5 cellular contexts compared by ENCODE assay signal in genomic region chr1:20219053-20219452, GRCh38. TPM values are rescaled to one million over a fixed set of nuclear protein-coding genes. Genes with fewer than 3 reads are reported as not detected.
"Had no signal": no experiment of that assay in that cellular context is flagged by ENCODE, and none has a peak within 500 bp of the region (broad histone marks: within the 10 kb centered on the region; RNA-seq: fewer than 3 reads in every experiment).

No MANE protein-coding gene starts in this region.

RNA-seq across cellular contexts. Expression of gene PLA2G2C, which starts 32.7 kb away (rescaled TPM):
- total RNA-seq: HepG2, HT-29, HT1080, IMR-90 had no signal
- polyA plus RNA-seq: HepG2, IgD-negative memory B cell, IMR-90 had no signal

RNA-seq across cellular contexts. Expression of gene UBXN10, which starts 33.2 kb away (rescaled TPM):
- total RNA-seq: HT1080, IMR-90 had no signal
- polyA plus RNA-seq: IMR-90 had no signal
